8 cellular contexts compared by ENCODE assay signal in the genomic region with DNA sequence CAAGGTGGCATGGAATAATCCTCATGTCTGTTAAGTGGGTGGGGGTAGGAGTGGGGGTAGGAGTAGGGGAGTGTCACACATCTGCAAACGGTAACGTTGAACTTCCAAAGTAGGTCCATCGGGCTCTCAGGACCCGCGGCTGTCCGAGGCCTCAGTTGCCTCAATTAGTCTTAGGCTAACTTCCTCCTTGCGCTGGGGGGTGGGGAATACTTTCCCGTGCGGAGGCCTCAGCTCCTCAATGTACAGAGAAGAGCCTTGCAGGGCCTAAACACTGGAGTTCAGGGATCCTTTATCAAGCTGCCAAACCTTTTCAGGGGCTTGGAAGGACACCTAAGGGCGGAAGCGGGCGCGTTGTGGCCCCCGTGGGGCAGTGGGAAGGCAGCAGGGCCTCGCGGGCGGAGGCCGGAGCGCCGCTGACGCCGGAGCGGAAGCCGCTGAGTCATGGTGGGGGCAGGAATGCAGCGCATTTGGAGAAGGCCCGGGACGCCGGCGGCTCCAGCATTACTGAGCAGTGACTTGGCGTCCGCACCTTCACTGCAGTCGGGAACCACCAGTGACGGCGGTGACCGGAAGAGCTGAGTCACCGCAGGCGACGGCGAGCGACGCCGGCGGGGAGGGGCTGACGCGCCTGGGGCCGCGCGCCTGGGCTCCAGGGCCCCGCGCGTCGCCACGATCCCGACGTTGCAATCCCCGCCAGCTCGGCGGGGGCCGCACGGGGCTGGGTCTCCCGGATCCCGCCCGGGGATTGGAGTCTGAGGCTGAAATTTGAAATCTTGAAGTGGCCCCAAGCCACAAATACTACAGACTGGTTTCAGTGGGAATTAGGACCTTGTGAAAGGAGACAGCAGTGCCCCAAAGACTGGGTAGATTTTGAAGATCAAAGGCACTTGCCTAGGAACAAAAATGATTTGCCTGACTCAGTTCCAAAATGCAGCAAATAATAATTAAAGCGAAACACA. TPM values are rescaled to one million over a fixed set of nuclear protein-coding genes. Genes with fewer than 3 reads are reported as not detected.
A peak's percentile ranks its signal among the peaks of the same experiment; 100 is the strongest.
DNase-seq lines count a peak whose midpoint lies in the region; ATAC-seq and TF ChIP-seq lines count a peak whose summit lies in the region.

No MANE protein-coding gene starts in this region.

- 3% methylated on average over 63 of the region's 64 CpGs for WGBS in prostate gland

- H3K4me1 ChIP-seq in prostate gland (replicated peaks): peaks cover 8% of the 10 kb centered on the region

- peak overlapping the region; percentile 96 to 98 for H3K27ac ChIP-seq in prostate gland

- H3K4me1 Mint-ChIP-seq in T-helper 1 cell treated with Interleukin-12 subunit alpha and Interleukin-12 subunit beta and Interleukin-4 antibody, amounts not matched to agents 30 μg/mL and 1 μg/mL, for 36 hours (ENCODE audit: low read depth): peaks cover 18% of the 10 kb centered on the region

- peak; percentile 74 for TF ChIP-seq POLR2A in prostate gland (IDR thresholded peaks at IDR 0.05)

- peak; percentile 28 for DNase-seq in NCI-H1694 (lab: John Stamatoyannopoulos, UW)
- peak; percentile 97 for DNase-seq in amniotic stem cell (lab: John Stamatoyannopoulos, UW)
- peak; percentile 97 for DNase-seq in left ventricle myocardium superior
- peak; percentile 96 for DNase-seq in prostate gland (ENCODE audit: low spot score)
- DNase-seq in ureter (ENCODE audit: low spot score): peak; percentile 96

- H3K9me3 Mint-ChIP-seq in T-helper 1 cell treated with Interleukin-12 subunit alpha and Interleukin-12 subunit beta and Interleukin-4 antibody, amounts not matched to agents 30 μg/mL and 1 μg/mL, for 36 hours: no peaks in the 10 kb centered on the region

- H3K27me3 Mint-ChIP-seq in T-helper 1 cell treated with Interleukin-12 subunit alpha and Interleukin-12 subunit beta and Interleukin-4 antibody, amounts not matched to agents 30 μg/mL and 1 μg/mL, for 36 hours (ENCODE audit: low read depth): no peaks in the 10 kb centered on the region

- peak overlapping the region; percentile 36 to 40 for H3K4me3 ChIP-seq in prostate gland

- H3K4me3 Mint-ChIP-seq in T-helper 1 cell treated with Interleukin-12 subunit alpha and Interleukin-12 subunit beta and Interleukin-4 antibody, amounts not matched to agents 30 μg/mL and 1 μg/mL, for 36 hours: peak overlapping the region; percentile 77

- H3K36me3 Mint-ChIP-seq in T-helper 1 cell treated with Interleukin-12 subunit alpha and Interleukin-12 subunit beta and Interleukin-4 antibody, amounts not matched to agents 30 μg/mL and 1 μg/mL, for 36 hours (ENCODE audit: low read depth): no peaks in the 10 kb centered on the region

- intact Hi-C loops in left ventricle myocardium superior (cut with micrococcal nuclease) (no loop called here), prostate gland (cut with DNase I) (loop anchor here (2.0 to 5.0 kb wide), 2 partner anchors 21 to 47 kb away; partner anchors contain the start of gene IPO7)

- peak overlapping the region; percentile 89 for H3K27ac Mint-ChIP-seq in T-helper 1 cell treated with Interleukin-12 subunit alpha and Interleukin-12 subunit beta and Interleukin-4 antibody, amounts not matched to agents 30 μg/mL and 1 μg/mL, for 36 hours

- H3K36me3 ChIP-seq in prostate gland: no peaks in the 10 kb centered on the region

- peak in 1 of 4 experiments; percentile 19 for TF ChIP-seq CTCF in prostate gland (IDR thresholded peaks at IDR 0.05)

- no peaks in the 10 kb centered on the region for H3K27me3 ChIP-seq in prostate gland (replicated peaks; ENCODE audit: insufficient read depth)

- ATAC-seq in GM18502 (IDR thresholded peaks at IDR 0.05; ENCODE audit: poor library complexity, unreplicated experiment): peak; percentile 98
- ATAC-seq in HG02938 (IDR thresholded peaks at IDR 0.05; ENCODE audit: unreplicated experiment): peak; percentile 94
- peak; percentile 97 for ATAC-seq in left ventricle myocardium superior

- H3K9me3 ChIP-seq in prostate gland: no peaks in the 10 kb centered on the region

RNA-seq across cellular contexts. Expression of gene IPO7, which starts 20.2 kb away (rescaled TPM):
- 146 TPM for total RNA-seq in left ventricle myocardium superior
- total RNA-seq in prostate gland: 10 to 100 TPM; 43.8 to 73.3 TPM
- total RNA-seq in ureter: 124 TPM

RNA-seq across cellular contexts. Expression of gene TMEM41B, which starts 49.8 kb away (rescaled TPM):
- total RNA-seq in left ventricle myocardium superior: 25.5 TPM
- 10 to 100 TPM; 29.9 to 54.6 TPM for total RNA-seq in prostate gland
- 37.0 TPM for total RNA-seq in ureter

Comparison
In these comparisons a context has a peak if more than half of its experiments do, and no peak if none do; other contexts are left out.
1. Peak in every context shown above with its lines: DNase-seq, ATAC-seq, H3K4me3 ChIP-seq and H3K27ac ChIP-seq.
2. DNase-seq: peak in every context shown above with its lines; median percentile 97 in amniotic stem cell; 97 in left ventricle myocardium superior; 96 in prostate gland; 96 in ureter; 28 in NCI-H1694.